ENCODE assay signal across 35 cellular contexts in the genomic region with DNA sequence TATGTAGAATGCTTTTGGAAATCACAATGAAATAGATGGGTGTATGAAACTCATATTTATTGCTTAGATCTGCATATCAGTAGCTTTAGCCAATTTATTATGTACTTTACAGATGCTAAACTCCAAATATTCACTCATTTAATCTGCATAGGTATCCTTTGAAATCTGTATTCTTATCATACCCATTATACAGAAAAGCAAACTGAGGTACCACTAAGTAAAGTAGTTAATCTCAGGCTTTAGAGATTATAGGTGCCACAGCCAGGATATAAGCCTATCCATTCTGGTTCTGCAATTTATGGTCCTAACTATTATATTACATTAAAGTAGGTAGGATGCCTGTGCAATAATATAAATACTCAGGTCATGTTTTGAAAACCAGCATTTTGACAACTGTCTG.
"Had no signal": no experiment of that assay in that cellular context is flagged by ENCODE, and none has a peak within 500 bp of the region (broad histone marks: within the 10 kb centered on the region; RNA-seq: fewer than 3 reads in every experiment).

No MANE protein-coding gene starts in this region.

- DNase-seq: Karpas-422, Kasumi-1, MG63, MM.1S, MV-4-11, NCI-H1048, NCI-H1092, NCI-H1092 treated with DMSO at 0.1 percent for 48 hours, NCI-H1105, NCI-H1105 treated with DMSO at 0.1 percent for 48 hours, NCI-H1417, NCI-H1417 treated with DMSO at 0.1 percent for 48 hours, NCI-H1436, NCI-H1436 treated with DMSO at 0.1 percent for 48 hours, NCI-H146, NCI-H1694, NCI-H1694 treated with DMSO at 0.1 percent for 48 hours, NCI-H187, NCI-H187 treated with DMSO at 0.1 percent for 48 hours, NCI-H1930, NCI-H2029, NCI-H2029 treated with DMSO at 0.1 percent for 48 hours, NCI-H2081, NCI-H2081 treated with DMSO at 0.1 percent for 48 hours, NCI-H2107, NCI-H2171, NCI-H2171 treated with DMSO at 0.1 percent for 48 hours, NCI-H2227 treated with DMSO at 0.1 percent for 48 hours, NCI-H226, NCI-H345, NCI-H446, NCI-H446 treated with DMSO at 0.1 percent for 48 hours, NCI-H510A, NCI-H510A treated with DMSO at 0.1 percent for 48 hours, NCI-H524 had no signal

- H3K27me3 ChIP-seq: MG63 had no signal

- H3K9me3 ChIP-seq: MG63 had no signal

- H3K36me3 ChIP-seq: MG63 had no signal

- H3K4me3 ChIP-seq: MG63 had no signal
